In genomic region chr7:36787933-36788378, GRCh38 we compare ENCODE assay signal across 11 cellular contexts.
A peak's percentile ranks its signal among the peaks of the same experiment; 100 is the strongest.
DNase-seq lines count a peak whose midpoint lies in the region; ATAC-seq and TF ChIP-seq lines count a peak whose summit lies in the region.
"Had no signal": no experiment of that assay in that cellular context is flagged by ENCODE, and none has a peak within 500 bp of the region (broad histone marks: within the 10 kb centered on the region; RNA-seq: fewer than 3 reads in every experiment).

No MANE protein-coding gene starts in this region.

- H3K36me3 ChIP-seq in DND-41 (ENCODE audit: insufficient read depth, low read length) = no peaks in the 10 kb centered on the region
- no peaks in the 10 kb centered on the region for H3K36me3 ChIP-seq in esophagus muscularis mucosa
- H3K36me3 ChIP-seq: MG63 had no signal

- H3K4me1 ChIP-seq in DND-41 (ENCODE audit: insufficient read depth, low read length) (peaks cover 46% of the 10 kb centered on the region), esophagus muscularis mucosa (peaks cover 0 to 7% (median 1%) of the 10 kb centered on the region in 4 donors)

- H3K4me3 ChIP-seq in DND-41 (ENCODE audit: low read depth in 1 of 2, low read length in 2 of 2) (no peak overlapping the region), esophagus muscularis mucosa (no peak overlapping the region)
- H3K4me3 ChIP-seq: MG63 had no signal

- peak overlapping the region; percentile 27; the same call in 1 of the 2 replicates for H3K27ac ChIP-seq in DND-41 (ENCODE audit: low read length)
- H3K27ac ChIP-seq in esophagus muscularis mucosa (replicated peaks in 1 of 4) = no peak overlapping the region

- no peak overlapping the region for H2AFZ ChIP-seq in DND-41 (ENCODE audit: low read depth, low read length)

- TF ChIP-seq EP300 in esophagus muscularis mucosa (IDR thresholded peaks at IDR 0.05) = no peak

- intact Hi-C loops in esophagus muscularis mucosa (cut with DNase I) = no loop called here

- no peaks in the 10 kb centered on the region for H4K20me1 ChIP-seq in DND-41 (ENCODE audit: insufficient read depth, low read length)

- no peaks in the 10 kb centered on the region for H3K9me3 ChIP-seq in DND-41 (ENCODE audit: insufficient read depth, low read length, severe bottlenecking)
- no peaks in the 10 kb centered on the region for H3K9me3 ChIP-seq in esophagus muscularis mucosa
- H3K9me3 ChIP-seq: MG63 had no signal

- TF ChIP-seq CTCF in DND-41 (IDR thresholded peaks at IDR 0.05; ENCODE audit: borderline replicate concordance, extremely low read depth, low read length, poor library complexity, severe bottlenecking) = no peak
- TF ChIP-seq CTCF in esophagus muscularis mucosa (IDR thresholded peaks at IDR 0.05) = no peak

- WGBS in esophagus muscularis mucosa = 75% methylated on average over 1 of the region's 1 CpG

- no peaks in the 10 kb centered on the region for H3K79me2 ChIP-seq in DND-41 (ENCODE audit: insufficient read depth, low read length)

- no peak for DNase-seq in DND-41
- peak; percentile 55 for DNase-seq in esophagus muscularis mucosa (ENCODE audit: extremely low spot score)
- no peak for DNase-seq in cerebellar nuclear complex (lab: John Stamatoyannopoulos, UW)
- DNase-seq in NCI-H1105 treated with DMSO at 0.1 percent for 48 hours (lab: John Stamatoyannopoulos, UW) = no peak
- DNase-seq: Calu3, MG63, substantia nigra had no signal

- no peak overlapping the region for H3K4me2 ChIP-seq in DND-41 (ENCODE audit: insufficient read depth, low read length)

- H3K27me3 ChIP-seq in DND-41 (ENCODE audit: insufficient read depth, low read length, poor library complexity) = no peaks in the 10 kb centered on the region
- no peaks in the 10 kb centered on the region for H3K27me3 ChIP-seq in esophagus muscularis mucosa
- H3K27me3 ChIP-seq: MG63 had no signal

- no peak for TF ChIP-seq POLR2A in esophagus muscularis mucosa (IDR thresholded peaks at IDR 0.05; ENCODE audit: low read depth)

- ATAC-seq in DND-41 (ENCODE audit: insufficient read depth, low read depth) (no peak), GM18520 (IDR thresholded peaks at IDR 0.05; ENCODE audit: unreplicated experiment) (peak; percentile 29), HG03280 (IDR thresholded peaks at IDR 0.05; ENCODE audit: unreplicated experiment) (peak; percentile 69), esophagus mucosa (no peak)
- ATAC-seq: WTC11 had no signal

- H3K9ac ChIP-seq in DND-41 (ENCODE audit: low read depth, low read length) = no peak overlapping the region

Comparison
In these comparisons a context has a peak if more than half of its experiments do, and no peak if none do; other contexts are left out.
1. ATAC-seq: peak in GM18520 (single experiment) and HG03280 (single experiment); none in DND-41 (single experiment) and esophagus mucosa (single experiment).